Comparison of ENCODE assay signal across 9 cellular contexts in genomic region chr12:112680993-112681392, GRCh38.
"Had no signal": no experiment of that assay in that cellular context is flagged by ENCODE, and none has a peak within 500 bp of the region (broad histone marks: within the 10 kb centered on the region; RNA-seq: fewer than 3 reads in every experiment).

No MANE protein-coding gene starts in this region.

- H3K27ac ChIP-seq: GM23248 had no signal

- H3K4me3 Mint-ChIP-seq: HFFc6 had no signal

- H3K9ac ChIP-seq: GM23248 had no signal

- H3K27ac Mint-ChIP-seq: HFFc6 had no signal

- H2AFZ ChIP-seq: GM23248 had no signal

- ATAC-seq: K562 had no signal

- FAIRE-seq: HTR-8/SVneo, K562 had no signal

- H3K4me3 ChIP-seq: GM23248, K562 had no signal

- DNase-seq: GM23248, GOT3, H7, HCEC 1CT, HFFc6, IMR-90, KG1 had no signal
